7 cellular contexts compared by ENCODE assay signal in genomic region chr11:36746886-36747710, GRCh38.
DNase-seq lines count a peak whose midpoint lies in the region; ATAC-seq and TF ChIP-seq lines count a peak whose summit lies in the region.

No MANE protein-coding gene starts in this region.

- peak; percentile 78 for ATAC-seq in HG02852 (IDR thresholded peaks at IDR 0.05; ENCODE audit: unreplicated experiment)
- ATAC-seq in activated naive CD8-positive, alpha-beta T cell treated with anti-CD3 and anti-CD28 coated beads, Interleukin-2, amount 10 ng/mL, durations not matched to agents 7 days and 5 days (ENCODE audit: low read depth) = peak; percentile 100
- peak; percentile 86 to 99 (median 96) for ATAC-seq in heart left ventricle

- H3K4me1 ChIP-seq in heart left ventricle = peaks cover 0 to 3% (median 0%) of the 10 kb centered on the region in 12 donors

- peaks cover 22% of the 10 kb centered on the region for H3K27me3 Mint-ChIP-seq in activated naive CD8-positive, alpha-beta T cell treated with anti-CD3 and anti-CD28 coated beads, Interleukin-2, amount 10 ng/mL, durations not matched to agents 7 days and 5 days

- H3K9me3 Mint-ChIP-seq in activated naive CD8-positive, alpha-beta T cell treated with anti-CD3 and anti-CD28 coated beads, Interleukin-2, amount 10 ng/mL, durations not matched to agents 7 days and 5 days = no peaks in the 10 kb centered on the region

- 32 to 40% (median 35%) methylated on average over 7 of the region's 7 CpGs for WGBS in heart left ventricle, 4 donors

- H3K27me3 ChIP-seq in heart left ventricle = peaks cover 0 to 16% (median 0%) of the 10 kb centered on the region in 9 donors

- H3K36me3 Mint-ChIP-seq in activated naive CD8-positive, alpha-beta T cell treated with anti-CD3 and anti-CD28 coated beads, Interleukin-2, amount 10 ng/mL, durations not matched to agents 7 days and 5 days = no peaks in the 10 kb centered on the region

- peak; percentile 98 for TF ChIP-seq CTCF in GM13976 (IDR thresholded peaks at IDR 0.05; ENCODE audit: borderline replicate concordance, control extremely low read depth, extremely low read depth, insufficient read depth, missing control alignments)
- peak; percentile 88 to 99 (median 96) for TF ChIP-seq CTCF in heart left ventricle (IDR thresholded peaks at IDR 0.05)

- intact Hi-C loops in heart left ventricle (cut with DNase I) = loop anchor here (1.0 to 10.0 kb wide), 8 partner anchors 42 to 185 kb away; partner anchors contain the start of gene RAG1 (in 4 of the 10)

- no peak for TF ChIP-seq POLR2A in heart left ventricle (IDR thresholded peaks at IDR 0.05)

- POLR2A ChIA-PET in activated naive CD8-positive, alpha-beta T cell treated with anti-CD3 and anti-CD28 coated beads, Interleukin-2, amount 10 ng/mL, durations not matched to agents 7 days and 5 days (lab: Charles Lee) = no interaction called here

- no peak overlapping the region for H3K27ac ChIP-seq in heart left ventricle

- no peak overlapping the region for H3K27ac Mint-ChIP-seq in activated naive CD8-positive, alpha-beta T cell treated with anti-CD3 and anti-CD28 coated beads, Interleukin-2, amount 10 ng/mL, durations not matched to agents 7 days and 5 days

- in situ Hi-C loops in GM13976 (cut with MboI; ENCODE audit: low sequenced_read_pairs, unreplicated experiment) = loop anchor here (25.0 kb wide), 1 partner anchor 185 kb away; the partner anchor contains the start of gene RAG1

- H3K4me3 Mint-ChIP-seq in activated naive CD8-positive, alpha-beta T cell treated with anti-CD3 and anti-CD28 coated beads, Interleukin-2, amount 10 ng/mL, durations not matched to agents 7 days and 5 days = no peak overlapping the region

- no peak overlapping the region for H3K4me3 ChIP-seq in heart left ventricle

- DNase-seq in GM13976 (ENCODE audit: low spot score) (peak; percentile 66), NCI-H1436 (lab: John Stamatoyannopoulos, UW) (peak; percentile 76), SKM-1 treated with dmso at 0.1 percent for 144 hours (lab: John Stamatoyannopoulos, UW; ENCODE audit: unreplicated experiment) (peak; percentile 82), heart left ventricle (peak; percentile 73 to 85 (median 77)), renal cortical epithelial cell (ENCODE audit: low read depth) (peak; percentile 90)
- DNase-seq in activated naive CD8-positive, alpha-beta T cell treated with anti-CD3 and anti-CD28 coated beads, Interleukin-2, amount 10 ng/mL, durations not matched to agents 7 days and 5 days = peak; percentile 76

- peaks cover 4% of the 10 kb centered on the region for H3K4me1 Mint-ChIP-seq in activated naive CD8-positive, alpha-beta T cell treated with anti-CD3 and anti-CD28 coated beads, Interleukin-2, amount 10 ng/mL, durations not matched to agents 7 days and 5 days

- H3K36me3 ChIP-seq in heart left ventricle = no peaks in the 10 kb centered on the region

- H3K9me3 ChIP-seq in heart left ventricle = no peaks in the 10 kb centered on the region
